In genomic region chr15:36315649-36316048, GRCh38 we compare ENCODE assay signal across 8 cellular contexts.
"Had no signal": no experiment of that assay in that cellular context is flagged by ENCODE, and none has a peak within 500 bp of the region (broad histone marks: within the 10 kb centered on the region; RNA-seq: fewer than 3 reads in every experiment).

No MANE protein-coding gene starts in this region.

- DNase-seq: IMR-90, KBM-7, KG1 had no signal

- H3K4me2 ChIP-seq: KMS-11 had no signal

- H3K9me3 Mint-ChIP-seq: IgD-negative memory B cell had no signal

- H3K9ac ChIP-seq: KMS-11 had no signal

- H3K27ac Mint-ChIP-seq: IgD-negative memory B cell had no signal

- H3K36me3 Mint-ChIP-seq: IgD-negative memory B cell had no signal

- H3K27ac ChIP-seq: HL-60, KMS-11 had no signal

- ATAC-seq: HepG2 had no signal

- FAIRE-seq: HepG2, HTR-8/SVneo had no signal
